In the genomic region with DNA sequence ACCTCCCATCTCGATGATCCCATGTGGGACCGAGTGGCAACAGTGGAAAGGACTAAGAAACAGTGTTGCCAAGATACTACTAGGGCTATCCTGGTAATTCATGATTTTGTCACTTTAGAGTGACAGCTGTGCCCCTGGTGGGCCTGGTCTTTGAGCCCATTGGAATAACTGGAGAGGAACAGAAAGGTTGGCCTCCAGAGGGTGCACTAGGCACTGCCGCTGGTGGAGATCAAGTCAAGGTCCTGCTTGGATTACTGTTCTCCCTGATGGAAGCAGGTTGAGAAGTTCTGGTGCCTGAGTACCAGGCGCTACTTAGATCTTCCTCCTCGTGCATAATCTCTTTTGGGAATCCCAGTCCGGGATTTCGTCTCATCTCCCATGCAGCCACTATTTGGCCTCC, we compare ENCODE assay signal across 24 cellular contexts.
A peak's percentile ranks its signal among the peaks of the same experiment; 100 is the strongest.
DNase-seq lines count a peak whose midpoint lies in the region; ATAC-seq and TF ChIP-seq lines count a peak whose summit lies in the region.
"Had no signal": no experiment of that assay in that cellular context is flagged by ENCODE, and none has a peak within 500 bp of the region (broad histone marks: within the 10 kb centered on the region; RNA-seq: fewer than 3 reads in every experiment).

No MANE protein-coding gene starts in this region.

- no peak overlapping the region for H3K14ac ChIP-seq in IMR-90 (replicated peaks; ENCODE audit: low read depth, low read length)

- H2AFZ ChIP-seq in IMR-90 (replicated peaks; ENCODE audit: low read length, poor library complexity) = no peak overlapping the region
- H2AFZ ChIP-seq: PC-9 had no signal

- H3K9me1 ChIP-seq in IMR-90 (ENCODE audit: insufficient read depth, low read length) = peaks cover 6% of the 10 kb centered on the region

- POLR2A ChIA-PET in IMR-90 (lab: Charles Lee; ENCODE audit: unreplicated experiment) = no interaction called here
- POLR2A ChIA-PET in activated CD8-positive, alpha-beta T cell treated with anti-CD3 and anti-CD28 coated beads for 36 hours (lab: Charles Lee) = no interaction called here

- intact Hi-C loops in IMR-90 (cut with micrococcal nuclease) = no loop called here
- intact Hi-C loops in activated CD8-positive, alpha-beta T cell treated with anti-CD3 and anti-CD28 coated beads for 36 hours (cut with micrococcal nuclease) = no loop called here

- H3K79me1 ChIP-seq in IMR-90 (ENCODE audit: low read depth in 1 of 2, low read length in 2 of 2) (no peaks in the 10 kb centered on the region; a peak in 1 of 4 replicates), mesendoderm (ENCODE audit: low read length) (no peaks in the 10 kb centered on the region)

- H3K79me2 ChIP-seq in mesendoderm (ENCODE audit: control insufficient read depth, insufficient read depth, low read length) = no peaks in the 10 kb centered on the region

- no peaks in the 10 kb centered on the region for H3K36me3 ChIP-seq in IMR-90 (ENCODE audit: control insufficient read depth, insufficient read depth, low read length)
- no peaks in the 10 kb centered on the region for H3K36me3 ChIP-seq in WERI-Rb-1
- H3K36me3 ChIP-seq in mesendoderm (ENCODE audit: control insufficient read depth, insufficient read depth, low read length) = no peaks in the 10 kb centered on the region
- H3K36me3 ChIP-seq: neutrophil, upper lobe of left lung had no signal

- H4K8ac ChIP-seq in IMR-90 (ENCODE audit: low read depth in 2 of 2, low read length in 2 of 2) = no peak overlapping the region
- no peak overlapping the region for H4K8ac ChIP-seq in mesendoderm (ENCODE audit: low read depth, low read length)

- CTCF ChIA-PET in IMR-90 (lab: Yijun Ruan, JAX) = no interaction called here
- CTCF ChIA-PET in activated CD8-positive, alpha-beta T cell treated with anti-CD3 and anti-CD28 coated beads for 36 hours (lab: Charles Lee) = no interaction called here

- H4K5ac ChIP-seq in IMR-90 (ENCODE audit: low read depth, low read length) (no peak overlapping the region), mesendoderm (ENCODE audit: low read length) (no peak overlapping the region)

- no peak for ATAC-seq in IMR-90 (ENCODE audit: low read depth)
- ATAC-seq in activated CD8-positive, alpha-beta T cell treated with anti-CD3 and anti-CD28 coated beads for 36 hours = no peak

- no peak overlapping the region for H2AK9ac ChIP-seq in IMR-90 (replicated peaks; ENCODE audit: low read depth, low read length, poor library complexity)

- H3K4me2 ChIP-seq in IMR-90 (ENCODE audit: low read depth, low read length) (no peak overlapping the region), mesendoderm (ENCODE audit: low read length) (no peak overlapping the region)
- H3K4me2 ChIP-seq: PC-9 had no signal

- no peak overlapping the region for H3K4me3 Mint-ChIP-seq in activated CD8-positive, alpha-beta T cell treated with anti-CD3 and anti-CD28 coated beads for 36 hours
- H3K4me3 Mint-ChIP-seq: activated CD4-positive, alpha-beta memory T cell treated with anti-CD3 and anti-CD28 coated beads for 36 hours; activated naive CD8-positive, alpha-beta T cell; CD8-positive, alpha-beta memory T cell; dendritic cell treated with granulocyte-macrophage colony-stimulating factor and Interleukin-4, amounts not matched to agents 40 ng/mL and 50 ng/mL, for 4 days had no signal

- H2BK5ac ChIP-seq in IMR-90 (ENCODE audit: low read depth, low read length, poor library complexity, severe bottlenecking) (no peak overlapping the region), mesendoderm (ENCODE audit: low read length) (no peak overlapping the region)

- 83% methylated on average over 1 of the region's 7 CpGs; no CpG with 5 or more reads in 1 of the 2 experiments for WGBS in IMR-90 (ENCODE audit: extremely low coverage in 2 of 2, insufficient read length in 1 of 2), 2 experiments
- WGBS in mesendoderm (ENCODE audit: extremely low coverage, insufficient coverage, low lambda C conversion rate) = no CpG with 5 or more reads among the region's 7 CpGs

- H4K91ac ChIP-seq in IMR-90 (ENCODE audit: insufficient read depth, low read depth, low read length) = 0 out of 2 replicates have a peak overlapping the region, but pooled peaks have one; percentile 7

- no peak overlapping the region for H2BK15ac ChIP-seq in IMR-90 (ENCODE audit: low read depth, low read length)
- no peak overlapping the region for H2BK15ac ChIP-seq in mesendoderm (replicated peaks; ENCODE audit: low read depth)

- peak overlapping the region; percentile 54; the same call in 1 of the 2 replicates for H3K4ac ChIP-seq in IMR-90 (ENCODE audit: low read depth, low read length)
- H3K4ac ChIP-seq in mesendoderm (ENCODE audit: low read depth, low read length) = no peak overlapping the region

- no peak for TF ChIP-seq RAD21 in IMR-90 (IDR thresholded peaks at IDR 0.05; ENCODE audit: low read length)

- peak overlapping the region; percentile 64; the same call in 1 of the 2 replicates for H2AK5ac ChIP-seq in IMR-90 (ENCODE audit: low read depth, low read length)
- no peak overlapping the region for H2AK5ac ChIP-seq in mesendoderm (ENCODE audit: low read length)

- no peak overlapping the region for H3K27ac ChIP-seq in IMR-90 (ENCODE audit: insufficient read depth, low read length)
- no peak overlapping the region for H3K27ac ChIP-seq in WERI-Rb-1
- H3K27ac ChIP-seq in mesendoderm (ENCODE audit: low read depth, low read length) = no peak overlapping the region
- no peak overlapping the region for H3K27ac ChIP-seq in substantia nigra (ENCODE audit: low read depth, low read length, poor library complexity, severe bottlenecking)
- H3K27ac ChIP-seq: neutrophil, PC-9 had no signal

- peaks cover 14% of the 10 kb centered on the region for H3K4me1 ChIP-seq in IMR-90 (ENCODE audit: control insufficient read depth, insufficient read depth, low read length)
- no peaks in the 10 kb centered on the region for H3K4me1 ChIP-seq in mesendoderm (ENCODE audit: control insufficient read depth, low read depth, low read length)

- TF ChIP-seq CTCF in IMR-90 (conservative IDR thresholded peaks at IDR 0.05; ENCODE audit: low read depth, low read length) (no peak), WERI-Rb-1 (IDR thresholded peaks at IDR 0.05; ENCODE audit: low read depth, low read length) (peak; percentile 13; the same call in 1 of the 2 replicates)
- TF ChIP-seq CTCF in activated CD8-positive, alpha-beta T cell treated with anti-CD3 and anti-CD28 coated beads for 36 hours (IDR thresholded peaks at IDR 0.05) = no peak

- no peak overlapping the region for H3K23ac ChIP-seq in IMR-90 (ENCODE audit: low read depth, low read length)
- no peak overlapping the region for H3K23ac ChIP-seq in mesendoderm (ENCODE audit: low read length)

- H3K27me3 ChIP-seq in IMR-90 (ENCODE audit: control insufficient read depth, insufficient read depth, low read length) = no peaks in the 10 kb centered on the region
- no peaks in the 10 kb centered on the region for H3K27me3 ChIP-seq in WERI-Rb-1 (ENCODE audit: insufficient read depth, low read depth, severe bottlenecking)
- H3K27me3 ChIP-seq in mesendoderm (ENCODE audit: insufficient read depth, low read length, poor library complexity) = no peaks in the 10 kb centered on the region
- H3K27me3 ChIP-seq: neutrophil, upper lobe of left lung had no signal

- peak overlapping the region; percentile 26; the same call in 1 of the 2 replicates for H2BK20ac ChIP-seq in IMR-90 (ENCODE audit: low read depth, low read length)

- H3K36me3 Mint-ChIP-seq in activated CD8-positive, alpha-beta T cell treated with anti-CD3 and anti-CD28 coated beads for 36 hours (ENCODE audit: low read depth) = no peaks in the 10 kb centered on the region
- H3K36me3 Mint-ChIP-seq: activated CD4-positive, alpha-beta memory T cell treated with anti-CD3 and anti-CD28 coated beads for 36 hours; activated naive CD8-positive, alpha-beta T cell; CD8-positive, alpha-beta memory T cell had no signal

- dilution Hi-C loops in IMR-90 (cut with HindIII; ENCODE audit: low sequenced_read_pairs, unreplicated experiment) = no loop called here

- no peaks in the 10 kb centered on the region for H3K4me1 Mint-ChIP-seq in activated CD8-positive, alpha-beta T cell treated with anti-CD3 and anti-CD28 coated beads for 36 hours (ENCODE audit: low read depth)
- H3K4me1 Mint-ChIP-seq: CD8-positive, alpha-beta memory T cell had no signal

- H3K18ac ChIP-seq in IMR-90 (ENCODE audit: low read depth, low read length) (no peak overlapping the region), mesendoderm (ENCODE audit: low read length) (no peak overlapping the region)

- BruUV-seq in IMR-90 (replicated peaks; lab: Mats Ljungman, UMichigan) = no TSS peak

- no peak overlapping the region for H3K27ac Mint-ChIP-seq in activated CD8-positive, alpha-beta T cell treated with anti-CD3 and anti-CD28 coated beads for 36 hours
- H3K27ac Mint-ChIP-seq: activated CD4-positive, alpha-beta memory T cell treated with anti-CD3 and anti-CD28 coated beads for 36 hours; activated naive CD8-positive, alpha-beta T cell; dendritic cell treated with granulocyte-macrophage colony-stimulating factor and Interleukin-4, amounts not matched to agents 40 ng/mL and 50 ng/mL, for 4 days had no signal

- peak; percentile 3 for DNase-seq in DMS53 (lab: John Stamatoyannopoulos, UW)
- DNase-seq in DMS53 treated with DMSO at 0.1 percent for 48 hours (lab: John Stamatoyannopoulos, UW; ENCODE audit: unreplicated experiment) = no peak
- DNase-seq in IMR-90 = no peak
- no peak for DNase-seq in WERI-Rb-1
- DNase-seq in mesendoderm = peak; percentile 62
- DNase-seq in KBM-7 = no peak
- DNase-seq in activated CD8-positive, alpha-beta T cell treated with anti-CD3 and anti-CD28 coated beads for 36 hours = no peak
- no peak for DNase-seq in substantia nigra (lab: John Stamatoyannopoulos, UW)
- DNase-seq: activated CD4-positive, alpha-beta memory T cell treated with anti-CD3 and anti-CD28 coated beads for 36 hours; activated CD4-positive, CD25-positive, alpha-beta regulatory T cell; aorta; caudate nucleus; CD8-positive, alpha-beta memory T cell; GF-D8; kidney glomerular epithelial cell; NCI-H1436 treated with DMSO at 0.1 percent for 48 hours; NCI-H2171; PC-9; Right ventricle myocardium superior; T1000; upper lobe of left lung had no signal

- no peak overlapping the region for H3K56ac ChIP-seq in IMR-90 (ENCODE audit: extremely low read depth, insufficient read depth, low read length)
- no peak overlapping the region for H3K56ac ChIP-seq in mesendoderm (ENCODE audit: low read length)

- no peaks in the 10 kb centered on the region for H4K20me1 ChIP-seq in IMR-90 (ENCODE audit: insufficient read depth, low read length)

- H3K9ac ChIP-seq in IMR-90 (ENCODE audit: low read depth, low read length) (no peak overlapping the region), mesendoderm (ENCODE audit: low read length) (no peak overlapping the region)

- in situ Hi-C loops in IMR-90 (cut with MboI; ENCODE audit: low sequenced_read_pairs) = no loop called here
- in situ Hi-C loops in KBM-7 (cut with MboI; ENCODE audit: low pct_unique_long_range_greater_than_20kb, low sequenced_read_pairs) = no loop called here

- H3K4me3 ChIP-seq in IMR-90 (ENCODE audit: insufficient read depth, low read depth, low read length) (no peak overlapping the region), WERI-Rb-1 (ENCODE audit: low read depth, low read length) (no peak overlapping the region), mesendoderm (ENCODE audit: low read length) (no peak overlapping the region)
- H3K4me3 ChIP-seq: PC-9, upper lobe of left lung had no signal

- TF ChIP-seq POLR2A in IMR-90 (IDR thresholded peaks at IDR 0.05; ENCODE audit: low read depth, low read length) = no peak

- H2BK120ac ChIP-seq in IMR-90 (ENCODE audit: low read depth, low read length) (no peak overlapping the region; the same call in 1 of the 2 replicates), mesendoderm (ENCODE audit: low read depth, low read length) (no peak overlapping the region)

- H3K27me3 Mint-ChIP-seq in activated CD8-positive, alpha-beta T cell treated with anti-CD3 and anti-CD28 coated beads for 36 hours = peaks cover 6% of the 10 kb centered on the region
- H3K27me3 Mint-ChIP-seq: activated naive CD8-positive, alpha-beta T cell had no signal

- H3K9me3 ChIP-seq in IMR-90 (ENCODE audit: control insufficient read depth, insufficient read depth, low read length) = no peaks in the 10 kb centered on the region
- peaks cover 24% of the 10 kb centered on the region for H3K9me3 ChIP-seq in WERI-Rb-1 (ENCODE audit: severe bottlenecking)
- H3K9me3 ChIP-seq: neutrophil, upper lobe of left lung had no signal

- H3K9me3 Mint-ChIP-seq in activated CD8-positive, alpha-beta T cell treated with anti-CD3 and anti-CD28 coated beads for 36 hours = no peaks in the 10 kb centered on the region
- H3K9me3 Mint-ChIP-seq: activated CD4-positive, alpha-beta memory T cell treated with anti-CD3 and anti-CD28 coated beads for 36 hours; CD8-positive, alpha-beta memory T cell; dendritic cell treated with granulocyte-macrophage colony-stimulating factor and Interleukin-4, amounts not matched to agents 40 ng/mL and 50 ng/mL, for 4 days had no signal

Comparison
In these comparisons a context has a peak if more than half of its experiments do, and no peak if none do; other contexts are left out.
1. DNase-seq: peak in DMS53 (single experiment) and mesendoderm (single experiment); none in DMS53 treated with DMSO at 0.1 percent for 48 hours (single experiment), IMR-90 (single experiment), WERI-Rb-1 (single experiment), KBM-7 (single experiment), activated CD8-positive, alpha-beta T cell treated with anti-CD3 and anti-CD28 coated beads for 36 hours (single experiment) and substantia nigra (0 of 49).